In the genomic region with DNA sequence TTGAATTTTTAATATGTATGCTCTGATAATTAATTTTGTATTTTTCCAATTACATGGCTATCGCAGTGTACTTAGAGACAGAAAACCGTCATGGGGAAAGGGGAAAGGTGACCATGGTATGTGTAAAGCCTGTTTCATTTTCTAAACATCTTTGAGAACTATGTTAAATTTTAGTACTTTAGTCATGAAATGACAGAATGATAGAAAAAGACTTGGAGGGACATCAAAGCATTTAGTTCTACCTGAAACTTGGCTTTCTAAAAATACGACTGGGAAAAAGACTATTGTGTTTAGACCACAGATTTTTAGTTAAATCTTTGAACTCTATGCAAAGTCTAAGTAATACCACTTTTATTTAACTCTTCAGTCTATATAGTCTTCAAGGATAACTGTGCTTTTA, we compare ENCODE assay signal across 16 cellular contexts. TPM values are rescaled to one million over a fixed set of nuclear protein-coding genes. Genes with fewer than 3 reads are reported as not detected.
DNase-seq lines count a peak whose midpoint lies in the region; ATAC-seq and TF ChIP-seq lines count a peak whose summit lies in the region.
"Had no signal": no experiment of that assay in that cellular context is flagged by ENCODE, and none has a peak within 500 bp of the region (broad histone marks: within the 10 kb centered on the region; RNA-seq: fewer than 3 reads in every experiment).

No MANE protein-coding gene starts in this region.

- no peaks in the 10 kb centered on the region for H3K9me3 Mint-ChIP-seq in activated naive CD8-positive, alpha-beta T cell (ENCODE audit: low read depth)

- TF ChIP-seq CTCF in GM12865 (IDR thresholded peaks at IDR 0.05; ENCODE audit: insufficient read depth, low read depth, low read length, missing control alignments) (no peak), Peyer's patch (IDR thresholded peaks at IDR 0.05) (no peak)

- no peak overlapping the region for H3K27ac ChIP-seq in Peyer's patch
- H3K27ac ChIP-seq: pancreas had no signal

- peaks cover 47% of the 10 kb centered on the region for H3K36me3 Mint-ChIP-seq in activated naive CD8-positive, alpha-beta T cell

- H3K4me1 ChIP-seq in Peyer's patch: peaks cover 0 to 16% (median 4%) of the 10 kb centered on the region in 4 donors

- TF ChIP-seq POLR2A in Peyer's patch (IDR thresholded peaks at IDR 0.05): no peak

- peaks cover 90% of the 10 kb centered on the region for H3K4me1 Mint-ChIP-seq in activated naive CD8-positive, alpha-beta T cell (ENCODE audit: low read depth)

- H3K4me3 ChIP-seq in GM12865 (ENCODE audit: low read depth, low read length): no peak overlapping the region
- no peak overlapping the region for H3K4me3 ChIP-seq in Peyer's patch
- H3K4me3 ChIP-seq: pancreas had no signal

- peak overlapping the region; percentile 60 for H3K4me3 Mint-ChIP-seq in activated naive CD8-positive, alpha-beta T cell
- H3K4me3 Mint-ChIP-seq: activated CD4-positive, alpha-beta memory T cell treated with anti-CD3 and anti-CD28 coated beads for 36 hours had no signal

- H3K27ac Mint-ChIP-seq in activated naive CD8-positive, alpha-beta T cell: peak overlapping the region; percentile 75
- H3K27ac Mint-ChIP-seq: activated CD4-positive, alpha-beta memory T cell treated with anti-CD3 and anti-CD28 coated beads for 36 hours had no signal

- H3K9me3 ChIP-seq in Peyer's patch: no peaks in the 10 kb centered on the region
- H3K9me3 ChIP-seq: pancreas had no signal

- H3K36me3 ChIP-seq in Peyer's patch: no peaks in the 10 kb centered on the region
- H3K36me3 ChIP-seq: pancreas had no signal

- no peaks in the 10 kb centered on the region for H3K27me3 Mint-ChIP-seq in activated naive CD8-positive, alpha-beta T cell
- H3K27me3 Mint-ChIP-seq: activated CD4-positive, alpha-beta memory T cell treated with anti-CD3 and anti-CD28 coated beads for 36 hours; naive B cell had no signal

- DNase-seq in GM12865 (ENCODE audit: low read depth): peak; percentile 56
- DNase-seq in kidney glomerular epithelial cell (lab: John Stamatoyannopoulos, UW): no peak
- DNase-seq in Peyer's patch: no peak
- no peak for DNase-seq in NCI-H345 (lab: John Stamatoyannopoulos, UW)
- DNase-seq: activated CD4-positive, alpha-beta memory T cell treated with anti-CD3 and anti-CD28 coated beads for 36 hours; AML-193; Calu3; GOT3; naive B cell; NCI-H1436; NCI-H2227 treated with DMSO at 0.1 percent for 48 hours; NK-92 treated with Interleukin-12 subunit alpha and Interleukin-12 subunit beta, amount 100 ng/mL, for 24 hours; pancreas had no signal

- ATAC-seq in GM18868 (IDR thresholded peaks at IDR 0.05; ENCODE audit: unreplicated experiment) (peak; percentile 55), HG02840 (IDR thresholded peaks at IDR 0.05; ENCODE audit: low FRiP score, unreplicated experiment) (peak; percentile 44)
- ATAC-seq: pancreas had no signal

- H3K27me3 ChIP-seq in Peyer's patch: no peaks in the 10 kb centered on the region
- H3K27me3 ChIP-seq: pancreas had no signal

RNA-seq across cellular contexts. Expression of a gene that starts 54.1 kb away (rescaled TPM):
- total RNA-seq in Peyer's patch: 10 to 100 TPM in 3 of 4 donors, 1 to 10 TPM in 1; 8.4 to 60.2 (median 22.7) TPM
